8 cellular contexts compared by ENCODE assay signal in genomic region chr12:65602579-65603295, GRCh38.
DNase-seq lines count a peak whose midpoint lies in the region; TF ChIP-seq lines count a peak whose summit lies in the region.

No MANE protein-coding gene starts in this region.

- no peak for TF ChIP-seq POLR2A in tibial nerve (IDR thresholded peaks at IDR 0.05)

- H3K9me3 Mint-ChIP-seq in CD14-positive monocyte = peaks cover 0 to 3% (median under 1%) of the 10 kb centered on the region in 7 donors
- no peaks in the 10 kb centered on the region for H3K9me3 Mint-ChIP-seq in activated CD4-positive, alpha-beta memory T cell treated with anti-CD3 and anti-CD28 coated beads, Interleukin-2, amount 10 ng/mL, durations not matched to agents 7 days and 5 days
- peaks cover 6% of the 10 kb centered on the region for H3K9me3 Mint-ChIP-seq in nephron

- H3K27ac Mint-ChIP-seq in CD14-positive monocyte (no peak overlapping the region), nephron (peak overlapping the region; percentile 61 to 84 (median 76))
- H3K27ac Mint-ChIP-seq in activated CD4-positive, alpha-beta memory T cell treated with anti-CD3 and anti-CD28 coated beads, Interleukin-2, amount 10 ng/mL, durations not matched to agents 7 days and 5 days = no peak overlapping the region

- no peak for TF ChIP-seq EP300 in tibial nerve (IDR thresholded peaks at IDR 0.05)

- peak; percentile 55 for DNase-seq in CD14-positive monocyte (ENCODE audit: low spot score)
- DNase-seq in GM20000 (ENCODE audit: low spot score) = peak; percentile 60
- peak; percentile 48 for DNase-seq in MV-4-11 (lab: John Stamatoyannopoulos, UW)
- DNase-seq in activated CD4-positive, alpha-beta memory T cell treated with anti-CD3 and anti-CD28 coated beads, Interleukin-2, amount 10 ng/mL, durations not matched to agents 7 days and 5 days = peak; percentile 25
- peak; percentile 97 for DNase-seq in fibroblast of the aortic adventitia (ENCODE audit: low read depth)
- DNase-seq in tibial nerve (ENCODE audit: low spot score in 2 of 2) = peak; percentile 62 to 81
- no peak for DNase-seq in effector CD4-positive, alpha-beta T cell

- intact Hi-C loops in CD14-positive monocyte (cut with micrococcal nuclease) = no loop called here

- H3K36me3 Mint-ChIP-seq in CD14-positive monocyte = no peaks in the 10 kb centered on the region
- no peaks in the 10 kb centered on the region for H3K36me3 Mint-ChIP-seq in activated CD4-positive, alpha-beta memory T cell treated with anti-CD3 and anti-CD28 coated beads, Interleukin-2, amount 10 ng/mL, durations not matched to agents 7 days and 5 days (ENCODE audit: low read depth)
- peaks cover 2% of the 10 kb centered on the region for H3K36me3 Mint-ChIP-seq in nephron (ENCODE audit: low read depth)

- peaks cover 0 to 22% (median 3%) of the 10 kb centered on the region in 4 donors for H3K4me1 ChIP-seq in tibial nerve

- H3K27me3 ChIP-seq in tibial nerve = no peaks in the 10 kb centered on the region

- peak overlapping the region in 2 of 4 donors; percentile 31 to 62 for H3K27ac ChIP-seq in tibial nerve

- POLR2A ChIA-PET in activated CD4-positive, alpha-beta memory T cell treated with anti-CD3 and anti-CD28 coated beads, Interleukin-2, amount 10 ng/mL, durations not matched to agents 7 days and 5 days (lab: Charles Lee) = no interaction called here

- H3K27me3 Mint-ChIP-seq in CD14-positive monocyte (ENCODE audit: low read depth in 3 of 3) = peaks cover 5 to 13% (median 5%) of the 10 kb centered on the region in 3 donors
- peaks cover 3% of the 10 kb centered on the region for H3K27me3 Mint-ChIP-seq in activated CD4-positive, alpha-beta memory T cell treated with anti-CD3 and anti-CD28 coated beads, Interleukin-2, amount 10 ng/mL, durations not matched to agents 7 days and 5 days
- no peaks in the 10 kb centered on the region for H3K27me3 Mint-ChIP-seq in nephron (ENCODE audit: low read depth)

- H3K36me3 ChIP-seq in tibial nerve = no peaks in the 10 kb centered on the region

- WGBS in tibial nerve, 2 donors = 8 to 16% methylated on average over 11 of the region's 11 CpGs

- TF ChIP-seq CTCF in CD14-positive monocyte (IDR thresholded peaks at IDR 0.05) (peak; percentile 74), GM20000 (IDR thresholded peaks at IDR 0.05; ENCODE audit: extremely low read depth, missing control alignments) (peak; percentile 21), fibroblast of the aortic adventitia (IDR thresholded peaks at IDR 0.05; ENCODE audit: insufficient read depth, low read length) (peak; percentile 84), nephron (IDR thresholded peaks at IDR 0.05; ENCODE audit: unreplicated experiment in 3 of 3) (peak; percentile 56 to 71 (median 66)), tibial nerve (IDR thresholded peaks at IDR 0.05) (peak; percentile 48 to 70 (median 63))

- H3K4me1 Mint-ChIP-seq in CD14-positive monocyte (peaks cover 6% of the 10 kb centered on the region), nephron (peaks cover 54% of the 10 kb centered on the region)
- H3K4me1 Mint-ChIP-seq in activated CD4-positive, alpha-beta memory T cell treated with anti-CD3 and anti-CD28 coated beads, Interleukin-2, amount 10 ng/mL, durations not matched to agents 7 days and 5 days = no peaks in the 10 kb centered on the region

- peak overlapping the region; percentile 45 for H3K4me3 ChIP-seq in fibroblast of the aortic adventitia (ENCODE audit: low read depth, low read length)
- peak overlapping the region in 1 of 4 donors; percentile 23 for H3K4me3 ChIP-seq in tibial nerve

- H3K9me3 ChIP-seq in tibial nerve = peaks cover 0 to 3% (median 0%) of the 10 kb centered on the region in 4 donors

- no peak overlapping the region for H3K4me3 Mint-ChIP-seq in CD14-positive monocyte
- H3K4me3 Mint-ChIP-seq in activated CD4-positive, alpha-beta memory T cell treated with anti-CD3 and anti-CD28 coated beads, Interleukin-2, amount 10 ng/mL, durations not matched to agents 7 days and 5 days = no peak overlapping the region
- peak overlapping the region; percentile 10 to 50 (median 16) for H3K4me3 Mint-ChIP-seq in nephron

- CTCF ChIA-PET in activated CD4-positive, alpha-beta memory T cell treated with anti-CD3 and anti-CD28 coated beads, Interleukin-2, amount 10 ng/mL, durations not matched to agents 7 days and 5 days (lab: Charles Lee) = interaction anchor here (0.8 kb wide), 1 partner anchor 14 kb away, joined by 3 read pairs; no protein-coding TSS in a partner anchor

Comparison
In these comparisons a context has a peak if more than half of its experiments do, and no peak if none do; other contexts are left out.
1. H3K27ac Mint-ChIP-seq: peak in nephron (3 of 3); none in CD14-positive monocyte (0 of 7) and activated CD4-positive, alpha-beta memory T cell treated with anti-CD3 and anti-CD28 coated beads, Interleukin-2, amount 10 ng/mL, durations not matched to agents 7 days and 5 days (single experiment).
2. H3K4me3 Mint-ChIP-seq: peak in nephron (3 of 3); none in CD14-positive monocyte (0 of 2) and activated CD4-positive, alpha-beta memory T cell treated with anti-CD3 and anti-CD28 coated beads, Interleukin-2, amount 10 ng/mL, durations not matched to agents 7 days and 5 days (single experiment).
3. CTCF ChIP-seq: peak in every context shown above with its lines; median percentile 84 in fibroblast of the aortic adventitia; 74 in CD14-positive monocyte; 66 in nephron; 63 in tibial nerve; 21 in GM20000.